8 cellular contexts compared by ENCODE assay signal in the genomic region with DNA sequence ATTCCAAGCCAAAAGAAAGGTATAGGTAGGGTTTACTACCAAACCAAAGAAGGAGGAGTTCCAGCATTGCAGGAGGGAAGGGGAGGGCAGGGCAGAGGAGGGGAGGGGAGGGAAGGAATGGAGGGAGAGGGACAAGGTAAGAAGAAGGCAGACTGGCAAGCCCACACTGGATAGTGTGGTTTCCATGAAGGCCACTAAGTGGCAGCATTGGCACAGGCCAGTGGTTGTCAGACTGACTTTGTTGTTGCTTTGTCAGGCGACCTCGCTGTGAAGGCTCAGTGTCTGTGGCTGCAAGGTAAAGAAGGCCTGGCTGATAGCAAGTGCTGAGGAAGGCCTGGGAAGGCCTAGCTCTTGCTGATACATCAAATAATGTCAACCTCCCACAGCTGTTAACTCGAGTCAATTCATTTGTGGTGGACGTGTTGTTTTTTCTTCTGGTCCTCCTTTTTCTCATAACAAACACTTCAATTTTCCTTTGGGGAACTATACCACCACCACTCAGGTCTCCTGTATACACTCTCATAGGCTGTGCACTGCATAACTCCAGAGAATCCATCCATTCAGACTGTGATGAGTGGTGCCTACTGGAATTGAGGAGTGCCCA. TPM values are rescaled to one million over a fixed set of nuclear protein-coding genes. Genes with fewer than 3 reads are reported as not detected.
DNase-seq lines count a peak whose midpoint lies in the region; ATAC-seq and TF ChIP-seq lines count a peak whose summit lies in the region.

No MANE protein-coding gene starts in this region.

- no peaks in the 10 kb centered on the region for H3K36me3 ChIP-seq in DOHH2 (ENCODE audit: control insufficient read depth, low read length)
- H3K36me3 ChIP-seq in KMS-11 (ENCODE audit: insufficient read depth): no peaks in the 10 kb centered on the region
- H3K36me3 ChIP-seq in PC-3 (ENCODE audit: low read depth, low read length): no peaks in the 10 kb centered on the region
- no peaks in the 10 kb centered on the region for H3K36me3 ChIP-seq in heart right ventricle

- H3K9me3 Mint-ChIP-seq in activated naive CD4-positive, alpha-beta T cell treated with anti-CD3 and anti-CD28 coated beads, Interleukin-2, amount 10 ng/mL, durations not matched to agents 7 days and 5 days: no peaks in the 10 kb centered on the region

- H3K4me2 ChIP-seq in DOHH2 (ENCODE audit: low read length) (no peak overlapping the region), KMS-11 (no peak overlapping the region), PC-3 (ENCODE audit: low read length) (no peak overlapping the region)

- CTCF ChIA-PET in PC-3 (lab: Charles Lee): no interaction called here
- CTCF ChIA-PET in activated naive CD4-positive, alpha-beta T cell treated with anti-CD3 and anti-CD28 coated beads, Interleukin-2, amount 10 ng/mL, durations not matched to agents 7 days and 5 days (lab: Charles Lee): interaction anchor here (0.9 to 4.9 kb wide), 12 partner anchors 18 to 176 kb away, joined by 3 to 28 read pairs (median 6); partner anchors contain the start of gene OCSTAMP

- no peak overlapping the region for H3K27ac Mint-ChIP-seq in activated naive CD4-positive, alpha-beta T cell treated with anti-CD3 and anti-CD28 coated beads, Interleukin-2, amount 10 ng/mL, durations not matched to agents 7 days and 5 days

- WGBS in heart right ventricle, 2 donors: 28 to 34% methylated on average over 4 of the region's 4 CpGs

- H2AFZ ChIP-seq in KMS-11 (ENCODE audit: low read depth): no peak overlapping the region
- no peak overlapping the region for H2AFZ ChIP-seq in PC-3 (ENCODE audit: low read length)

- no TSS peak for BruUV-seq in PC-3 (replicated peaks; lab: Mats Ljungman, UMichigan)

- peaks cover 41% of the 10 kb centered on the region for H3K27me3 Mint-ChIP-seq in activated naive CD4-positive, alpha-beta T cell treated with anti-CD3 and anti-CD28 coated beads, Interleukin-2, amount 10 ng/mL, durations not matched to agents 7 days and 5 days

- H3K79me2 ChIP-seq in DOHH2 (ENCODE audit: control insufficient read depth, low read length) (no peaks in the 10 kb centered on the region), KMS-11 (ENCODE audit: insufficient read depth, low read depth) (no peaks in the 10 kb centered on the region), PC-3 (ENCODE audit: low read length) (no peaks in the 10 kb centered on the region)

- H3K27me3 ChIP-seq in DOHH2 (ENCODE audit: control insufficient read depth, low read length) (no peaks in the 10 kb centered on the region), KMS-11 (ENCODE audit: insufficient read depth, low read depth) (no peaks in the 10 kb centered on the region), PC-3 (ENCODE audit: low read length) (peaks cover 4% of the 10 kb centered on the region; the same call in 1 of the 2 replicates), heart right ventricle (peaks cover 0 to 32% (median 26%) of the 10 kb centered on the region in 7 donors)

- no peak overlapping the region for H3K4me3 ChIP-seq in DOHH2 (ENCODE audit: low read length)
- no peak overlapping the region for H3K4me3 ChIP-seq in KMS-11 (IDR thresholded peaks at IDR 0.05; ENCODE audit: insufficient read depth, low read depth, low read length)
- no peak overlapping the region for H3K4me3 ChIP-seq in PC-3 (ENCODE audit: low read length)
- no peak overlapping the region for H3K4me3 ChIP-seq in heart right ventricle

- H3K4me1 ChIP-seq in DOHH2 (ENCODE audit: control insufficient read depth, low read length) (no peaks in the 10 kb centered on the region), KMS-11 (ENCODE audit: low read depth, poor library complexity, severe bottlenecking) (no peaks in the 10 kb centered on the region), PC-3 (ENCODE audit: insufficient read depth, low read length) (no peaks in the 10 kb centered on the region), heart right ventricle (no peaks in the 10 kb centered on the region)

- H4K20me1 ChIP-seq in DOHH2 (ENCODE audit: control insufficient read depth, insufficient read depth, low read depth, low read length): no peaks in the 10 kb centered on the region
- no peaks in the 10 kb centered on the region for H4K20me1 ChIP-seq in KMS-11 (ENCODE audit: insufficient read depth)
- H4K20me1 ChIP-seq in PC-3 (ENCODE audit: low read length): no peaks in the 10 kb centered on the region

- H3K36me3 Mint-ChIP-seq in activated naive CD4-positive, alpha-beta T cell treated with anti-CD3 and anti-CD28 coated beads, Interleukin-2, amount 10 ng/mL, durations not matched to agents 7 days and 5 days: no peaks in the 10 kb centered on the region

- H3K9ac ChIP-seq in KMS-11: no peak overlapping the region
- no peak overlapping the region for H3K9ac ChIP-seq in PC-3 (ENCODE audit: low read length)

- ATAC-seq in PC-3: peak; percentile 98
- ATAC-seq in heart right ventricle: peak in 3 of 8 donors; percentile 55 to 68 (median 58)
- no peak for ATAC-seq in HG03432 (IDR thresholded peaks at IDR 0.05; ENCODE audit: unreplicated experiment)
- ATAC-seq in HG03469 (IDR thresholded peaks at IDR 0.05; ENCODE audit: unreplicated experiment): no peak

- intact Hi-C loops in PC-3 (cut with micrococcal nuclease) (loop anchor here (1.0 kb wide), 2 partner anchors 160 to 178 kb away; no protein-coding TSS in a partner anchor), heart right ventricle (cut with DNase I) (loop anchor here in 6 of 10 donors (1.0 to 10.0 kb wide), 4 partner anchors 160 to 164 kb away; partner anchors contain the start of gene TP53RK (in 1 of the 6))

- H3K9me3 ChIP-seq in DOHH2 (ENCODE audit: control insufficient read depth, insufficient read depth, low read length) (no peaks in the 10 kb centered on the region), PC-3 (ENCODE audit: low read length) (no peaks in the 10 kb centered on the region), heart right ventricle (peaks cover 0 to 4% (median 0%) of the 10 kb centered on the region in 11 donors)

- peak; percentile 61 for TF ChIP-seq CTCF in DOHH2 (IDR thresholded peaks at IDR 0.05; ENCODE audit: low read depth, low read length, poor library complexity, severe bottlenecking)
- peak; percentile 62 for TF ChIP-seq CTCF in KMS-11 (conservative IDR thresholded peaks at IDR 0.05; ENCODE audit: low read depth, low read length)
- peak; percentile 83 for TF ChIP-seq CTCF in PC-3 (conservative IDR thresholded peaks at IDR 0.05; ENCODE audit: low read depth, low read length)
- peak in 8 of 9 donors; percentile 28 to 67 (median 58) for TF ChIP-seq CTCF in heart right ventricle (IDR thresholded peaks at IDR 0.05)

- POLR2A ChIA-PET in PC-3 (lab: Charles Lee; ENCODE audit: unreplicated experiment): no interaction called here

- H3F3A ChIP-seq in DOHH2 (ENCODE audit: control insufficient read depth, insufficient read depth) (no peaks in the 10 kb centered on the region), PC-3 (ENCODE audit: low read length, unreplicated experiment) (no peaks in the 10 kb centered on the region)

- no peak overlapping the region for H3K4me3 Mint-ChIP-seq in activated naive CD4-positive, alpha-beta T cell treated with anti-CD3 and anti-CD28 coated beads, Interleukin-2, amount 10 ng/mL, durations not matched to agents 7 days and 5 days

- no peaks in the 10 kb centered on the region for H3K9me2 ChIP-seq in DOHH2 (replicated peaks; ENCODE audit: control insufficient read depth, low read length)
- no peaks in the 10 kb centered on the region for H3K9me2 ChIP-seq in PC-3 (replicated peaks; ENCODE audit: low read length)

- H3K4me1 Mint-ChIP-seq in activated naive CD4-positive, alpha-beta T cell treated with anti-CD3 and anti-CD28 coated beads, Interleukin-2, amount 10 ng/mL, durations not matched to agents 7 days and 5 days: no peaks in the 10 kb centered on the region

- DNase-seq in PC-3 (peak; percentile 78), heart right ventricle (peak in 1 of 2 donors; percentile 4), retina (peak; percentile 50)
- peak; percentile 71 for DNase-seq in activated naive CD4-positive, alpha-beta T cell treated with anti-CD3 and anti-CD28 coated beads, Interleukin-2, amount 10 ng/mL, durations not matched to agents 7 days and 5 days

- H3K27ac ChIP-seq in DOHH2 (ENCODE audit: low read depth, low read length): no peak overlapping the region
- H3K27ac ChIP-seq in KMS-11: no peak overlapping the region
- no peak overlapping the region for H3K27ac ChIP-seq in PC-3 (ENCODE audit: low read length)
- H3K27ac ChIP-seq in heart right ventricle: no peak overlapping the region

RNA-seq across cellular contexts. Expression of gene ZNF334, which starts 7.7 kb away (rescaled TPM):
- total RNA-seq in PC-3 (2014; rRNA removed) (0.52 and 0.58 TPM in 2 replicates), heart right ventricle (1 to 10 TPM in 9 of 10 donors, under 1 TPM in 1; 0.70 to 3.0 (median 1.6) TPM)
- polyA plus RNA-seq in heart right ventricle: 1 to 10 TPM in 1 of 2 donors, under 1 TPM in 1; 0.64 to 2.9 TPM

RNA-seq across cellular contexts. Expression of gene OCSTAMP, which starts 29.4 kb away (rescaled TPM):
- total RNA-seq in PC-3 (2014; rRNA removed) (not detected in 2 replicates), heart right ventricle (not detected)
- polyA plus RNA-seq in heart right ventricle: not detected
